Comparison of ENCODE assay signal across 13 cellular contexts in the genomic region with DNA sequence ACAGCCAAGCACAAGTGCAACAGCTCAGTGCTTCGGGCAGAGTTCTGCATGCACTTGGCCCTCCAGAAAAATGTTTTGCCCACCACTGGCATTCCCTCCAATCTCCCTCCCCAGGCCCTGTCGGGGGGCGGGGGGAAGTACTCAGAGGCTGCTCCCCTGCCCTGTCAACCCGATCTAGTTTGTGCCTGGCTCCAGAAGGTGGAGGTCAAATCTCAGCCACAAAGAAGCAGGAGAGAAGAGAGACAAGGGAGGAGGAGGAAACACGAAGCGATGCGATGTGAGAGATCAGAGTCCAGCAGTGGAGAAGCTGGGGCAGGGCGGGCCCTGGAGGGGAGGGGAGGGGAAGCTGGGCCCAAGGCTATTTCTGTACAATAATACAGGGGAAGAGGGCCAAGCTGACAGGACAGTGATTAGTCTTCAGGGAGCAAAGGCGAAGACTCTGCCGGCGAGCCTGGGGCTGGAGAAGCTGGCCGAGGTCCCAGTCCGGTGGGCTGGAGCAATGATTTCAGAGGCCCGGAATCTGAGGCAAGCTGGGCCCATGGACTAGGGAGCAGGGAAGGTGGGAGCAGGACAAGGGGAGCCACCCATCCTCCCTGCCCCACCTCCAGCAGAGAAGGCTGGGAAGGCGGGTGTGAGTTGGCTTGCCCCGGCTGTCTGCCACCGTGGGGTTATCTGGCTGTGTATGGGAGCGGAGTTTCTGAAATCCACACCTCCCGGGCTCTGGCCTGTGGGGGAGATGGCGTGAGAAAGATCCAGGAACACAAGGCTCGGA.
DNase-seq lines count a peak whose midpoint lies in the region; ATAC-seq and TF ChIP-seq lines count a peak whose summit lies in the region.
"Had no signal": no experiment of that assay in that cellular context is flagged by ENCODE, and none has a peak within 500 bp of the region (broad histone marks: within the 10 kb centered on the region; RNA-seq: fewer than 3 reads in every experiment).

No MANE protein-coding gene starts in this region.

- H3K27ac ChIP-seq in subcutaneous abdominal adipose tissue (ENCODE audit: low read depth, low read length), result peak overlapping the region; percentile 53
- H3K27ac ChIP-seq: foreskin keratinocyte had no signal

- H3K27me3 ChIP-seq in subcutaneous abdominal adipose tissue (ENCODE audit: control insufficient read depth in 5 of 5, insufficient read depth in 4 of 5, low read length in 5 of 5) (peaks cover 0 to 22% (median 17%) of the 10 kb centered on the region in 5 donors), BE2C (no peaks in the 10 kb centered on the region)
- H3K27me3 ChIP-seq: foreskin keratinocyte had no signal

- peak; percentile 73 for DNase-seq in RPMI7951 (ENCODE audit: low read depth)
- peak; percentile 31 for DNase-seq in fibroblast of peridontal ligament (ENCODE audit: extremely low read depth)
- peak; percentile 3 for DNase-seq in medulla oblongata (ENCODE audit: extremely low spot score)
- no peak for DNase-seq in BE2C
- DNase-seq in MV-4-11 (lab: John Stamatoyannopoulos, UW), result no peak
- no peak for DNase-seq in DMS153 (lab: John Stamatoyannopoulos, UW)
- DNase-seq: activated CD4-positive, alpha-beta T cell treated with anti-CD3 and anti-CD28 coated beads for 1 hour; DMS53; foreskin keratinocyte; NCI-H2029 treated with DMSO at 0.1 percent for 48 hours; posterior cingulate gyrus had no signal

- peak overlapping the region in 1 of 5 donors; percentile 30 for H3K9ac ChIP-seq in subcutaneous abdominal adipose tissue (ENCODE audit: low read length in 5 of 5)

- H3K36me3 ChIP-seq in subcutaneous abdominal adipose tissue (ENCODE audit: control insufficient read depth in 5 of 5, insufficient read depth in 5 of 5, low read length in 5 of 5) (no peaks in the 10 kb centered on the region), BE2C (no peaks in the 10 kb centered on the region)

- no peak for TF ChIP-seq CTCF in BE2C (IDR thresholded peaks at IDR 0.05; ENCODE audit: low read depth, low read length)

- no peak for ATAC-seq in HG02884 (IDR thresholded peaks at IDR 0.05; ENCODE audit: unreplicated experiment)
- ATAC-seq: foreskin keratinocyte had no signal

- H3K4me3 ChIP-seq in subcutaneous abdominal adipose tissue (ENCODE audit: low read depth in 1 of 5, low read length in 5 of 5) (peak overlapping the region in 1 of 5 donors; percentile 18), BE2C (ENCODE audit: low read depth, low read length) (no peak overlapping the region)

- H3K4me1 ChIP-seq in subcutaneous abdominal adipose tissue (ENCODE audit: control insufficient read depth in 5 of 5, insufficient read depth in 5 of 5, low read length in 5 of 5), result peaks cover 13 to 53% (median 31%) of the 10 kb centered on the region in 5 donors
- no peaks in the 10 kb centered on the region for H3K4me1 ChIP-seq in BE2C

- H3K9me3 ChIP-seq in subcutaneous abdominal adipose tissue (ENCODE audit: control insufficient read depth in 5 of 5, low read length in 5 of 5) (no peaks in the 10 kb centered on the region), BE2C (no peaks in the 10 kb centered on the region)

Comparison
In these comparisons a context has a peak if more than half of its experiments do, and no peak if none do; other contexts are left out.
1. DNase-seq: peak in RPMI7951 (single experiment), fibroblast of peridontal ligament (single experiment) and medulla oblongata (single experiment); none in BE2C (single experiment), MV-4-11 (single experiment) and DMS153 (single experiment).